27 cellular contexts compared by ENCODE assay signal in genomic region chr2:31163011-31163540, GRCh38. TPM values are rescaled to one million over a fixed set of nuclear protein-coding genes. Genes with fewer than 3 reads are reported as not detected.
"Had no signal": no experiment of that assay in that cellular context is flagged by ENCODE, and none has a peak within 500 bp of the region (broad histone marks: within the 10 kb centered on the region; RNA-seq: fewer than 3 reads in every experiment).

No MANE protein-coding gene starts in this region.

- DNase-seq: activated CD4-positive, alpha-beta memory T cell treated with anti-CD3 and anti-CD28 coated beads for 36 hours; activated CD4-positive, alpha-beta T cell treated with anti-CD3 and anti-CD28 coated beads, Interleukin-2, amount 10 ng/mL, durations not matched to agents 24 days and 14 days; activated CD8-positive, alpha-beta memory T cell treated with anti-CD3 and anti-CD28 coated beads, Interleukin-2, amount 50 U/mL, for 48 hours; activated gamma-delta T cell treated with Interleukin-2 at 50 U/mL for 16 hours; activated naive CD4-positive, alpha-beta T cell treated with anti-CD3 and anti-CD28 coated beads, Interleukin-2, amount 50 U/mL, for 16 hours; activated T-cell treated with anti-CD3 and anti-CD28 coated beads, Interleukin-2, amount 50 U/mL, for 4 hours; amniotic stem cell; dermis blood vessel endothelial cell; effector CD4-positive, alpha-beta T cell; foreskin keratinocyte; heart right ventricle; lower lobe of right lung; mesenchymal stem cell; stimulated activated CD4-positive, alpha-beta T cell treated with anti-CD3 and anti-CD28 coated beads, Interleukin-1b, Interleukin-23, amount 100 ng/mL, for 48 hours; stimulated activated CD4-positive, alpha-beta T cell treated with anti-CD3 and anti-CD28 coated beads, Interleukin-4, amount 100 ng/mL, for 4 hours; stimulated activated CD8-positive, alpha-beta memory T cell treated with anti-CD3 and anti-CD28 coated beads, Interleukin-4, amount 100 ng/mL, for 48 hours; stimulated activated naive CD8-positive, alpha-beta T cell treated with anti-CD3 and anti-CD28 coated beads, Interleukin-15, amount 100 ng/mL, for 72 hours; substantia nigra; T-helper 9 cell; uterus had no signal

- ATAC-seq: activated CD4-positive, CD25-positive, alpha-beta regulatory T cell treated with anti-CD3 and anti-CD28 coated beads, Interleukin-2, amount 50 U/mL, for 24 hours; activated T-cell treated with anti-CD3 and anti-CD28 coated beads, Interleukin-2, amount 50 U/mL, for 4 hours; activated T-helper 17 cell treated with anti-CD3 and anti-CD28 coated beads, Interleukin-2, amount 50 U/mL, for 72 hours; foreskin keratinocyte; heart right ventricle; left lobe of liver; lower lobe of right lung; natural killer cell treated with Interleukin-12 subunit alpha and Interleukin-12 subunit beta and Interleukin-15 and Interleukin-18, amount 100 ng/mL, for 72 hours; sciatic nerve; stimulated activated memory B cell treated with anti-CD40 and anti-IgM and Interleukin-4, amounts not matched to agents 10 μg/mL and 1 μg/mL and 100 μg/mL, for 72 hours; stimulated activated naive CD8-positive, alpha-beta T cell treated with anti-CD3 and anti-CD28 coated beads, Interleukin-15, amount 100 ng/mL, for 72 hours had no signal

RNA-seq across cellular contexts. Expression of gene GALNT14, which starts 24.8 kb away (rescaled TPM):
- total RNA-seq: osteoblast had no signal

RNA-seq across cellular contexts. Expression of gene CAPN14, which starts 54.2 kb away (rescaled TPM):
- total RNA-seq: dermis blood vessel endothelial cell, left lobe of liver had no signal
